Comparison of ENCODE assay signal across 9 cellular contexts in the genomic region with DNA sequence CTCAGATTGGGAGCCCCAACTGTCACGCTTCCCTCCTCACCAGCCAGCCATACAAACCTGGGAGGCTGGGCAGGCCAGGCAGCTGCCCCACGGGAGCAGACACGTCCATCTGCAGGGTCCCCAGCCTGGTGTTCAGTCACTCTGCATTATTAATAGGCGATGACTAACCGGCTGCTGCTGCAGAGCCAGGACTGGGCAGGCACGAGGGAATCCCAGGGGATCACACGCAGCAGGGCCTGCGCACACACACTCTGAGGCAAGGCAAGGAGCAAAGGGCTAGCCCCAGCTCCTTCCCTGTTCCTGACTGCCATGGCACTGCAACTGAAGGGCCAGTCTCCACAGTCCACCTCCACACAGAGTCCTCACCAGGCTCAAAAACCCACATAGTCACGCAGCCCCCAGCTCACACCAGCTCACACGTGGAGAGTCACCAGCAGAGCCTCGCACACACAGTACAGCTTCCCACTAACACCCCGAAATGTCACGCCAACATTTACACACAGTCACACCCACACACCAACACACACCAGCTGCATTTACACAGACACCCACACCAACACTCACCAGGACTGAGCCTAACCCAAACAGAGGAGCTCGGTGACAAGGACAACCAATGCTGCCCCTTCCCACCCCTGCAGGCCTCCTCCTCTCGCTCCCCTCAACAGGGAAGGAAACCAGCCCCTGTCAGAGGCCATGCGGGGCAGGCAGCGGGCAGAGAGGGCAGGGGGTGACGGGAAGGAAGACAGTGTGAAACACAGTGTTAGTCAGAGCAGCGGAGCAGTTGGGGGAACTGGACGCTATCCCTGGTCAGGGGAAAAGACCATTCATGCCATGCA. TPM values are rescaled to one million over a fixed set of nuclear protein-coding genes. Genes with fewer than 3 reads are reported as not detected.
DNase-seq lines count a peak whose midpoint lies in the region; ATAC-seq and TF ChIP-seq lines count a peak whose summit lies in the region.
"Had no signal": no experiment of that assay in that cellular context is flagged by ENCODE, and none has a peak within 500 bp of the region (broad histone marks: within the 10 kb centered on the region; RNA-seq: fewer than 3 reads in every experiment).

No MANE protein-coding gene starts in this region.

- no peak for ATAC-seq in GM19395 (IDR thresholded peaks at IDR 0.05; ENCODE audit: unreplicated experiment)
- no peak for ATAC-seq in activated T-cell treated with anti-CD3 and anti-CD28 coated beads, Interleukin-2, amount 50 U/mL, for 4 hours

- WGBS in neuronal stem cell (ENCODE audit: extremely low coverage in 2 of 2, insufficient read length in 2 of 2, insufficient replicate concordance in 1 of 2), 2 donors, result no CpG with 5 or more reads among the region's 20 CpGs

- H3K27ac ChIP-seq in neuronal stem cell (replicated peaks; ENCODE audit: low read length), result no peak overlapping the region

- H4K8ac ChIP-seq in neuronal stem cell (ENCODE audit: low read depth, low read length), result no peak overlapping the region

- DNase-seq in DMS 273 treated with DMSO at 0.1 percent for 48 hours (lab: John Stamatoyannopoulos, UW) (peak; percentile 21), NCI-H2171 treated with DMSO at 0.1 percent for 48 hours (lab: John Stamatoyannopoulos, UW) (peak; percentile 91), endothelial cell (ENCODE audit: low spot score) (no peak), neuronal stem cell (ENCODE audit: low spot score) (no peak)
- no peak for DNase-seq in activated T-cell treated with anti-CD3 and anti-CD28 coated beads, Interleukin-2, amount 50 U/mL, for 4 hours
- DNase-seq in effector CD8-positive, alpha-beta T cell (lab: John Stamatoyannopoulos, UW), result no peak
- DNase-seq in effector CD4-positive, alpha-beta T cell, result no peak

- H3K27ac Mint-ChIP-seq in endothelial cell (ENCODE audit: unreplicated experiment), result peak overlapping the region; percentile 64
- H3K27ac Mint-ChIP-seq: activated naive CD8-positive, alpha-beta T cell had no signal

- H2BK5ac ChIP-seq in neuronal stem cell (ENCODE audit: low read length), result no peak overlapping the region

- H3K36me3 Mint-ChIP-seq in endothelial cell (ENCODE audit: low read depth, unreplicated experiment), result peaks cover 4% of the 10 kb centered on the region
- no peaks in the 10 kb centered on the region for H3K36me3 Mint-ChIP-seq in activated T-cell treated with anti-CD3 and anti-CD28 coated beads, Interleukin-2, amount 50 U/mL, for 4 hours (ENCODE audit: insufficient read depth)
- H3K36me3 Mint-ChIP-seq: activated naive CD8-positive, alpha-beta T cell had no signal

- H3K4me1 Mint-ChIP-seq in endothelial cell (ENCODE audit: unreplicated experiment), result peaks cover 9% of the 10 kb centered on the region
- no peaks in the 10 kb centered on the region for H3K4me1 Mint-ChIP-seq in activated T-cell treated with anti-CD3 and anti-CD28 coated beads, Interleukin-2, amount 50 U/mL, for 4 hours (ENCODE audit: low read depth)

- H2BK15ac ChIP-seq in neuronal stem cell (ENCODE audit: low read length), result no peak overlapping the region

- H3K9me3 Mint-ChIP-seq in endothelial cell (ENCODE audit: unreplicated experiment), result no peaks in the 10 kb centered on the region
- no peaks in the 10 kb centered on the region for H3K9me3 Mint-ChIP-seq in activated T-cell treated with anti-CD3 and anti-CD28 coated beads, Interleukin-2, amount 50 U/mL, for 4 hours

- no peak for TF ChIP-seq CTCF in endothelial cell (IDR thresholded peaks at IDR 0.05; ENCODE audit: unreplicated experiment)

- peak overlapping the region; percentile 80 for H3K23ac ChIP-seq in neuronal stem cell (ENCODE audit: low read depth, low read length, poor library complexity)

- H3K18ac ChIP-seq in neuronal stem cell (ENCODE audit: low read length), result peak overlapping the region; percentile 76

- H3K27me3 ChIP-seq in neuronal stem cell (ENCODE audit: control insufficient read depth in 3 of 3, insufficient read depth in 3 of 3, low read depth in 1 of 3, low read length in 3 of 3), result no peaks in the 10 kb centered on the region

- no peaks in the 10 kb centered on the region for H3K79me1 ChIP-seq in neuronal stem cell (ENCODE audit: low read depth, low read length)

- no peak overlapping the region for H3K4me3 Mint-ChIP-seq in endothelial cell (ENCODE audit: unreplicated experiment)
- no peak overlapping the region for H3K4me3 Mint-ChIP-seq in activated T-cell treated with anti-CD3 and anti-CD28 coated beads, Interleukin-2, amount 50 U/mL, for 4 hours
- H3K4me3 Mint-ChIP-seq: activated naive CD8-positive, alpha-beta T cell had no signal

- peaks cover 2 to 10% of the 10 kb centered on the region in 2 donors for H3K4me1 ChIP-seq in neuronal stem cell (ENCODE audit: control insufficient read depth in 2 of 2, insufficient read depth in 1 of 2, low read depth in 1 of 2, low read length in 2 of 2)

- H2AK5ac ChIP-seq in neuronal stem cell (ENCODE audit: low read depth, low read length), result peak overlapping the region; percentile 41

- no peak overlapping the region for H3K4me3 ChIP-seq in neuronal stem cell (ENCODE audit: low read length in 2 of 2)

- no peak overlapping the region for H2BK120ac ChIP-seq in neuronal stem cell (ENCODE audit: low read depth, low read length)

- no peak overlapping the region for H2AFZ ChIP-seq in neuronal stem cell (ENCODE audit: low read length)

- no peaks in the 10 kb centered on the region for H3K9me3 ChIP-seq in neuronal stem cell (replicated peaks in 1 of 2; ENCODE audit: control insufficient read depth in 2 of 2, insufficient read depth in 1 of 2, low read depth in 1 of 2, low read length in 2 of 2)

- H3K27me3 Mint-ChIP-seq in endothelial cell (ENCODE audit: unreplicated experiment), result peaks cover 12% of the 10 kb centered on the region
- peaks cover 51% of the 10 kb centered on the region for H3K27me3 Mint-ChIP-seq in activated T-cell treated with anti-CD3 and anti-CD28 coated beads, Interleukin-2, amount 50 U/mL, for 4 hours (ENCODE audit: low read depth)

- peak overlapping the region; percentile 60 for H2BK12ac ChIP-seq in neuronal stem cell (ENCODE audit: low read length)

- H3K14ac ChIP-seq in neuronal stem cell (ENCODE audit: low read length), result peak overlapping the region; percentile 58

- peak overlapping the region; percentile 50 for H3K9ac ChIP-seq in neuronal stem cell (ENCODE audit: low read depth, low read length, poor library complexity)

- no peak overlapping the region for H4K91ac ChIP-seq in neuronal stem cell (ENCODE audit: low read depth, low read length, poor library complexity)

- H3K4me2 ChIP-seq in neuronal stem cell (ENCODE audit: insufficient read depth, low read length, poor library complexity, severe bottlenecking), result no peak overlapping the region

- no peak overlapping the region for H3K4ac ChIP-seq in neuronal stem cell (ENCODE audit: low read length)

- H3K36me3 ChIP-seq in neuronal stem cell (replicated peaks in 1 of 2; ENCODE audit: control insufficient read depth in 2 of 2, insufficient read depth in 2 of 2, low read length in 2 of 2), result no peaks in the 10 kb centered on the region

RNA-seq across cellular contexts. Expression of gene NRXN2, which starts 47.4 kb away (rescaled TPM):
- total RNA-seq in endothelial cell (ENCODE audit: unreplicated experiment), result 11.5 TPM
- polyA plus RNA-seq in neuronal stem cell (2013, experiment 1 of 2), result 33.3 TPM
- polyA plus RNA-seq in neuronal stem cell (2013, experiment 2 of 2), result 33.6 TPM
- 1 to 10 TPM in 1 of 3 donors, under 1 TPM in 2; 0.16 to 1.0 (median 0.71) TPM for total RNA-seq in activated T-cell treated with anti-CD3 and anti-CD28 coated beads, Interleukin-2, amount 50 U/mL, for 4 hours

Comparison
In these comparisons a context has a peak if more than half of its experiments do, and no peak if none do; other contexts are left out.
1. DNase-seq: peak in DMS 273 treated with DMSO at 0.1 percent for 48 hours (single experiment) and NCI-H2171 treated with DMSO at 0.1 percent for 48 hours (single experiment); none in endothelial cell (single experiment), neuronal stem cell (single experiment), activated T-cell treated with anti-CD3 and anti-CD28 coated beads, Interleukin-2, amount 50 U/mL, for 4 hours (single experiment), effector CD8-positive, alpha-beta T cell (single experiment) and effector CD4-positive, alpha-beta T cell (single experiment).